In the genomic region with DNA sequence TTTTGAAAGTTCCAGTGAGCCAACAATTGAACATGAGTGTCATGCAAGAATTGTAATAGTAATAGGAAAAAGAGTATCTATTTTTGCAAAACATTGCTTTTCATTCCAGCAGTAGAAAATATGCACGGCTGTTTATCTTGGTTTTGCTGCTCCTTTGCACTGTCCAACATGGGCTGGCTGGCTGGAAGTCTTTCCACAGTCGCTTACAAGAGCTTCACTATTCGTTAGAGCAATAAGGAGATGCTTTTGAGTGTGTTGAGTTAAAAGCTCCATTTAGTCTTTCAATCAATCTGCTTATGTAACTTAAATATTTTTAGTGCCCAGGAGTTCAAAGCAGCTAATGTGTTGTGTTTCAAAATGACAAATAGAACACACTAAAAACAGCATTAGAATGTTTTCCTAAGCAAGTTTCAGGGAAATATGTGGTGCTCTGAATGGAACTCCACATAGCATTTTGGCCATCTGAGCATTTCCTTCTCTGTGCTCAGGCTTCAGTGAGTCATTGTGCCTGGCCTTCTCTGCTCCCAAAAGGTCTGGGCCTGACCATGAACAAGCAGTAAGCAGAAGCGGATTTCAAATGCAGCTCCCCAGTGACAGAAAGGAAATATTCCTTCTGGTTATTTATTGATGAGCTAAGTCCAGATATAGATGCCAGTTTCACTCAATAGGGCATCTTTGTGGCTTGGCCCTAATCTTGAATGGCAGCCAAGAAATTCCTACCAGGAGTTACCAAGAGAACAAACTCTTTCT, we compare ENCODE assay signal across 9 cellular contexts.
DNase-seq lines count a peak whose midpoint lies in the region; ATAC-seq, FAIRE-seq and TF ChIP-seq lines count a peak whose summit lies in the region.
"Had no signal": no experiment of that assay in that cellular context is flagged by ENCODE, and none has a peak within 500 bp of the region (broad histone marks: within the 10 kb centered on the region; RNA-seq: fewer than 3 reads in every experiment).

No MANE protein-coding gene starts in this region.

- H3K27ac ChIP-seq in mesenchymal stem cell (ENCODE audit: low read length, poor library complexity, severe bottlenecking) = no peak overlapping the region
- no peak overlapping the region for H3K27ac ChIP-seq in upper lobe of right lung

- H4K8ac ChIP-seq in mesenchymal stem cell (ENCODE audit: low read length) = no peak overlapping the region

- peak; percentile 43 for FAIRE-seq in endometrium (lab: Jason Lieb, UNC)

- no peak overlapping the region for H3K4me2 ChIP-seq in mesenchymal stem cell (ENCODE audit: low read length, poor library complexity, severe bottlenecking)

- no peak overlapping the region for H2AK5ac ChIP-seq in mesenchymal stem cell (ENCODE audit: low read length, severe bottlenecking)

- H2BK15ac ChIP-seq in mesenchymal stem cell (ENCODE audit: low read depth, poor library complexity, severe bottlenecking) = no peak overlapping the region

- TF ChIP-seq CTCF in upper lobe of right lung (IDR thresholded peaks at IDR 0.05) = no peak

- H3K9me3 ChIP-seq in mesenchymal stem cell (ENCODE audit: control insufficient read depth, low read length) (no peaks in the 10 kb centered on the region), upper lobe of right lung (no peaks in the 10 kb centered on the region)

- peak overlapping the region; percentile 66 for H3K9ac ChIP-seq in mesenchymal stem cell (ENCODE audit: low read length)

- H2BK5ac ChIP-seq in mesenchymal stem cell (ENCODE audit: low read depth, low read length, poor library complexity, severe bottlenecking) = no peak overlapping the region

- H3K27me3 ChIP-seq in mesenchymal stem cell (ENCODE audit: control insufficient read depth in 1 of 2, insufficient read depth in 1 of 2, low read length in 2 of 2) (no peaks in the 10 kb centered on the region), upper lobe of right lung (no peaks in the 10 kb centered on the region)

- intact Hi-C loops in upper lobe of right lung (cut with DNase I) = no loop called here

- ATAC-seq in upper lobe of right lung = peak; percentile 47

- 37% methylated on average over 2 of the region's 4 CpGs for WGBS in mesenchymal stem cell

- H2BK120ac ChIP-seq in mesenchymal stem cell (ENCODE audit: low read depth, low read length) = no peak overlapping the region

- DNase-seq in LHCN-M2 (ENCODE audit: low read depth) = peak; percentile 68
- peak; percentile 80 for DNase-seq in mesenchymal stem cell
- DNase-seq in upper lobe of right lung = no peak
- no peak for DNase-seq in NCI-H128 (lab: John Stamatoyannopoulos, UW; ENCODE audit: unreplicated experiment)
- no peak for DNase-seq in activated naive CD4-positive, alpha-beta T cell treated with anti-CD3 and anti-CD28 coated beads, Interleukin-2, amount 50 U/mL, for 16 hours
- DNase-seq in NCI-H526 treated with DMSO at 0.1 percent for 48 hours (lab: John Stamatoyannopoulos, UW) = no peak
- DNase-seq: NCI-H2029 treated with DMSO at 0.1 percent for 48 hours had no signal

- H3K4me1 ChIP-seq in mesenchymal stem cell (ENCODE audit: control insufficient read depth, insufficient read depth, low read depth, low read length) (no peaks in the 10 kb centered on the region), upper lobe of right lung (no peaks in the 10 kb centered on the region)

- no peak overlapping the region for H3K18ac ChIP-seq in mesenchymal stem cell (ENCODE audit: low read depth in 1 of 2, low read length in 2 of 2)

- H2AFZ ChIP-seq in mesenchymal stem cell (ENCODE audit: low read depth, low read length) = no peak overlapping the region

- no peak overlapping the region for H3K4ac ChIP-seq in mesenchymal stem cell (ENCODE audit: low read depth in 1 of 2, low read length in 2 of 2)

- H3K79me1 ChIP-seq in mesenchymal stem cell (replicated peaks; ENCODE audit: low read length, poor library complexity, severe bottlenecking) = no peaks in the 10 kb centered on the region

- no peak overlapping the region for H3K23ac ChIP-seq in mesenchymal stem cell (ENCODE audit: low read length in 2 of 2)

- no peak overlapping the region for H4K91ac ChIP-seq in mesenchymal stem cell (ENCODE audit: low read length)

- H3K4me3 ChIP-seq in mesenchymal stem cell (ENCODE audit: insufficient read depth in 1 of 2, low read depth in 1 of 2, low read length in 2 of 2) (peak overlapping the region in 1 of 2 experiments; percentile 12), upper lobe of right lung (no peak overlapping the region)
- H3K4me3 ChIP-seq: lung had no signal

- H3K36me3 ChIP-seq in mesenchymal stem cell (ENCODE audit: control insufficient read depth in 1 of 2, insufficient read depth in 2 of 2, low read depth in 1 of 2, low read length in 2 of 2) (no peaks in the 10 kb centered on the region), upper lobe of right lung (no peaks in the 10 kb centered on the region)

- H3K14ac ChIP-seq in mesenchymal stem cell (ENCODE audit: low read length in 2 of 2) = no peak overlapping the region

- no peak overlapping the region for H2BK12ac ChIP-seq in mesenchymal stem cell (ENCODE audit: low read length in 2 of 2)

Comparison
In these comparisons a context has a peak if more than half of its experiments do, and no peak if none do; other contexts are left out.
1. DNase-seq: peak in LHCN-M2 (single experiment) and mesenchymal stem cell (single experiment); none in upper lobe of right lung (single experiment), NCI-H128 (single experiment), activated naive CD4-positive, alpha-beta T cell treated with anti-CD3 and anti-CD28 coated beads, Interleukin-2, amount 50 U/mL, for 16 hours (single experiment) and NCI-H526 treated with DMSO at 0.1 percent for 48 hours (single experiment).